In genomic region chr1:52786148-52786547, GRCh38 we compare ENCODE assay signal across 15 cellular contexts. TPM values are rescaled to one million over a fixed set of nuclear protein-coding genes. Genes with fewer than 3 reads are reported as not detected.
DNase-seq lines count a peak whose midpoint lies in the region; ATAC-seq and TF ChIP-seq lines count a peak whose summit lies in the region.
"Had no signal": no experiment of that assay in that cellular context is flagged by ENCODE, and none has a peak within 500 bp of the region (broad histone marks: within the 10 kb centered on the region; RNA-seq: fewer than 3 reads in every experiment).

No MANE protein-coding gene starts in this region.

- H3K27ac ChIP-seq in BLaER1 (peak overlapping the region; percentile 22; the same call in 1 of the 2 replicates), PC-3 (ENCODE audit: low read length) (no peak overlapping the region)

- H3K9me2 ChIP-seq in PC-3 (replicated peaks; ENCODE audit: low read length) = no peaks in the 10 kb centered on the region

- no peaks in the 10 kb centered on the region for H3K79me2 ChIP-seq in PC-3 (ENCODE audit: low read length)

- POLR2A ChIA-PET in PC-3 (lab: Charles Lee; ENCODE audit: unreplicated experiment) = no interaction called here

- H3K9me3 ChIP-seq in BLaER1 (no peaks in the 10 kb centered on the region), PC-3 (ENCODE audit: low read length) (no peaks in the 10 kb centered on the region)
- H3K9me3 ChIP-seq: BE2C had no signal

- intact Hi-C loops in PC-3 (cut with micrococcal nuclease) = no loop called here

- H3K27me3 ChIP-seq in BLaER1 (no peaks in the 10 kb centered on the region), PC-3 (ENCODE audit: low read length) (no peaks in the 10 kb centered on the region)
- H3K27me3 ChIP-seq: BE2C had no signal

- no peaks in the 10 kb centered on the region for H3F3A ChIP-seq in PC-3 (ENCODE audit: low read length, unreplicated experiment)

- H2AFZ ChIP-seq in PC-3 (ENCODE audit: low read length) = no peak overlapping the region

- CTCF ChIA-PET in PC-3 (lab: Charles Lee) = no interaction called here

- H3K4me3 ChIP-seq in BLaER1 = no peak overlapping the region
- H3K4me3 ChIP-seq in PC-3 (ENCODE audit: low read length) = no peak overlapping the region
- H3K4me3 ChIP-seq: GM12878 had no signal

- H3K9ac ChIP-seq in BLaER1 (no peak overlapping the region), PC-3 (ENCODE audit: low read length) (no peak overlapping the region)

- ATAC-seq in PC-3 = no peak
- ATAC-seq in GM19328 (IDR thresholded peaks at IDR 0.05; ENCODE audit: unreplicated experiment) = no peak
- ATAC-seq: GM12878 had no signal

- H3K36me3 ChIP-seq in BLaER1 (peaks cover 77% of the 10 kb centered on the region), PC-3 (ENCODE audit: low read depth, low read length) (peaks cover 10% of the 10 kb centered on the region; the same call in 1 of the 2 replicates)
- H3K36me3 ChIP-seq: BE2C had no signal

- H3K4me1 ChIP-seq in BLaER1 (peaks cover 26% of the 10 kb centered on the region), PC-3 (ENCODE audit: insufficient read depth, low read length) (no peaks in the 10 kb centered on the region)
- H3K4me1 ChIP-seq: BE2C had no signal

- no peak for TF ChIP-seq CTCF in PC-3 (conservative IDR thresholded peaks at IDR 0.05; ENCODE audit: low read depth, low read length)

- H3K4me2 ChIP-seq in BLaER1 (peak overlapping the region; percentile 66), PC-3 (ENCODE audit: low read length) (no peak overlapping the region)

- H4K20me1 ChIP-seq in BLaER1 (no peaks in the 10 kb centered on the region), PC-3 (ENCODE audit: low read length) (no peaks in the 10 kb centered on the region)

- BruUV-seq in PC-3 (replicated peaks; lab: Mats Ljungman, UMichigan) = TSS peak; percentile 21

- no peak for DNase-seq in PC-3
- peak; percentile 2 for DNase-seq in fibroblast of peridontal ligament (ENCODE audit: extremely low read depth)
- no peak for DNase-seq in NCI-H2081 treated with DMSO at 0.1 percent for 48 hours (lab: John Stamatoyannopoulos, UW)
- DNase-seq in DMS 273 (lab: John Stamatoyannopoulos, UW; ENCODE audit: unreplicated experiment) = no peak
- DNase-seq: ACHN; BE2C; CD4-positive, alpha-beta memory T cell; DMS 273 treated with DMSO at 0.1 percent for 48 hours; DMS53; DND-41; EL; H9 had no signal

RNA-seq across cellular contexts. Expression of gene ZYG11A, which starts 56.4 kb away (rescaled TPM):
- total RNA-seq in PC-3 (2014; rRNA removed) = 0.40 and 0.47 TPM in 2 replicates
- total RNA-seq: CD4-positive, alpha-beta memory T cell had no signal

RNA-seq across cellular contexts. Expression of gene ZYG11B, which starts 59.9 kb away (rescaled TPM):
- total RNA-seq in PC-3 (2014; rRNA removed) = 19.8 and 23.4 TPM in 2 replicates
